ENCODE assay signal across 1 cellular context in genomic region chrX:108264376-108264775, GRCh38.
TF ChIP-seq lines count a peak whose summit lies in the region.

No MANE protein-coding gene starts in this region.

TF ChIP-seq in HepG2, 621 proteins besides CTCF, POLR2A, EP300 and RAD21 (continued from another document):
- TF ChIP-seq ZNF609 (CRISPR knock-in tag; IDR thresholded peaks at IDR 0.05; ENCODE audit: borderline replicate concordance) (no peak), MEIS1 (CRISPR knock-in tag; IDR thresholded peaks at IDR 0.05; ENCODE audit: borderline replicate concordance) (no peak), NR2F2 (IDR thresholded peaks at IDR 0.05; ENCODE audit: borderline replicate concordance, low read depth) (no peak), MXI1 (IDR thresholded peaks at IDR 0.05; ENCODE audit: borderline replicate concordance, low read depth, low read length) (no peak), NFE2 (CRISPR knock-in tag; IDR thresholded peaks at IDR 0.05) (no peak), AGO1 (IDR thresholded peaks at IDR 0.05; ENCODE audit: low read depth, low read length, poor library complexity, severe bottlenecking) (no peak), MIER3 (CRISPR knock-in tag; IDR thresholded peaks at IDR 0.05; ENCODE audit: borderline replicate concordance) (no peak), SCMH1 (CRISPR knock-in tag; IDR thresholded peaks at IDR 0.05; ENCODE audit: borderline replicate concordance) (no peak), SOX5 (CRISPR knock-in tag; IDR thresholded peaks at IDR 0.05; ENCODE audit: borderline replicate concordance) (peak; percentile 14; the same call in 1 of the 2 replicates), KDM2A (CRISPR knock-in tag; IDR thresholded peaks at IDR 0.05; ENCODE audit: borderline replicate concordance, low read depth) (no peak), ZMAT5 (CRISPR knock-in tag; IDR thresholded peaks at IDR 0.05; ENCODE audit: borderline replicate concordance, low read depth) (no peak), TEAD3 (CRISPR knock-in tag; optimal IDR thresholded peaks at IDR 0.05; ENCODE audit: borderline replicate concordance) (peak; percentile 36), MAZ (IDR thresholded peaks at IDR 0.05; ENCODE audit: borderline replicate concordance, low read depth, low read length) (no peak), MAZ (CRISPR knock-in tag; IDR thresholded peaks at IDR 0.05; ENCODE audit: low read depth) (no peak), JUND (CRISPR knock-in tag; IDR thresholded peaks at IDR 0.05) (no peak), SATB2 (CRISPR knock-in tag; IDR thresholded peaks at IDR 0.05) (no peak), NCOA1 (CRISPR knock-in tag; IDR thresholded peaks at IDR 0.05) (no peak), RARA (CRISPR knock-in tag; IDR thresholded peaks at IDR 0.05) (0 out of 2 replicates have a peak, but pooled peaks have one; percentile 0), RXRB (CRISPR knock-in tag; IDR thresholded peaks at IDR 0.05; ENCODE audit: borderline replicate concordance) (peak; percentile 30; the same call in 1 of the 2 replicates), ZNF33B (CRISPR knock-in tag; IDR thresholded peaks at IDR 0.05) (no peak), SAP130 (CRISPR knock-in tag; IDR thresholded peaks at IDR 0.05; ENCODE audit: low read depth) (0 out of 2 replicates have a peak, but pooled peaks have one; percentile 13), CHD2 (IDR thresholded peaks at IDR 0.05; ENCODE audit: low read depth, low read length) (no peak), ZNF180 (CRISPR knock-in tag; IDR thresholded peaks at IDR 0.05; ENCODE audit: borderline replicate concordance, low read depth) (no peak), ZNF782 (CRISPR knock-in tag; IDR thresholded peaks at IDR 0.05; ENCODE audit: borderline replicate concordance) (no peak), MAX (IDR thresholded peaks at IDR 0.05) (no peak), U2AF2 (IDR thresholded peaks at IDR 0.05; ENCODE audit: low read depth, low read length) (no peak)
TF ChIP-seq in HepG2: peak in this region for 7.
